In the genomic region with DNA sequence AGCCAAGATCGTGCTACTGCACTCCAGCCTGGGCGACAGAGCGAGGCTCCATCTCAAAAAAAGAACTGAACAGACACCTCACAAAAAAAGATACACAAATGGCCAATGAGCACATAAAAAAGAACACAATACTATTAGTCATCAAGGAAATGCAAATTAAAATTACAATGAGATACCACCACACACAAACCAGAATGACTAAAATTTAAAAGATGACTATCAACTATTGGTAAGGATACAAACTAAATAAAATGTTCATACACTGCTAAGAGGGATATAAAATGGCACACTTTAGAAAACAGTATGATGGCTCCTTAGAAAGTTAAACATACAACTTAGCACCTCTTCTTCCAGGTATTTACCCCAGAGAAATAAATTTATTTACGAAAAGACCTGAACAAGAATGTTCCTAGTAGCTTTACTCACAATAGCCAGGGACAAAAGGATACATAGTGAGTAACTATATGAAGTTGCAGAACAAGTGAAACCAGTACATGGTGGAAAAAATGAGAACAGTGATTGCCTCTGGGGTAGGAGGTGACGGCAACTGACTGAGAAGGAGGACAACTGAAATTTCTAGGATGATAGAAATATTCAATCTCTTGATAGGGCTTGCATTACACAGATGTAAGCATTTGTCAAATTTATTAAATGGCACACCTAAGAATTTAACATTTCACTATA, we compare ENCODE assay signal across 24 cellular contexts. TPM values are rescaled to one million over a fixed set of nuclear protein-coding genes. Genes with fewer than 3 reads are reported as not detected.
DNase-seq lines count a peak whose midpoint lies in the region; ATAC-seq, FAIRE-seq and TF ChIP-seq lines count a peak whose summit lies in the region.
"Had no signal": no experiment of that assay in that cellular context is flagged by ENCODE, and none has a peak within 500 bp of the region (broad histone marks: within the 10 kb centered on the region; RNA-seq: fewer than 3 reads in every experiment).

No MANE protein-coding gene starts in this region.

- no peak overlapping the region for H3K4me3 Mint-ChIP-seq in activated naive CD4-positive, alpha-beta T cell treated with anti-CD3 and anti-CD28 coated beads, Interleukin-2, amount 50 U/mL, for 24 hours
- no peak overlapping the region for H3K4me3 Mint-ChIP-seq in activated CD4-positive, alpha-beta memory T cell treated with anti-CD3 and anti-CD28 coated beads for 36 hours
- H3K4me3 Mint-ChIP-seq in type B pancreatic cell = no peak overlapping the region

- no peak overlapping the region for H3K27ac ChIP-seq in endothelial cell of umbilical vein (ENCODE audit: insufficient read depth, low read depth, low read length)
- no peak overlapping the region for H3K27ac ChIP-seq in gastrocnemius medialis
- H3K27ac ChIP-seq in HepG2 (ENCODE audit: extremely low read length, insufficient read depth, low read length) = no peak overlapping the region
- H3K27ac ChIP-seq: left lung, RWPE1, uterus had no signal

- TF ChIP-seq CTCF in endothelial cell of umbilical vein (IDR thresholded peaks at IDR 0.05; ENCODE audit: extremely low read depth in 1 of 2, insufficient read depth in 1 of 2, low read depth in 1 of 2, low read length in 2 of 2) = no peak
- TF ChIP-seq CTCF in type B pancreatic cell (conservative IDR thresholded peaks at IDR 0.05) = no peak
- TF ChIP-seq CTCF in gastrocnemius medialis (IDR thresholded peaks at IDR 0.05 in 4 of 5, conservative IDR thresholded peaks at IDR 0.05 in 1 of 5) = no peak
- no peak for TF ChIP-seq CTCF in HepG2 (CRISPR knock-in tag; IDR thresholded peaks at IDR 0.05)

- WGBS in HepG2 (ENCODE audit: low lambda C conversion rate) = 79% methylated on average over 5 of the region's 5 CpGs

- ATAC-seq in GM19463 (IDR thresholded peaks at IDR 0.05; ENCODE audit: unreplicated experiment) (no peak), gastrocnemius medialis (no peak), HepG2 (no peak)
- ATAC-seq: left lung had no signal

- CTCF ChIA-PET in activated CD4-positive, alpha-beta memory T cell treated with anti-CD3 and anti-CD28 coated beads for 36 hours (lab: Charles Lee) = no interaction called here
- CTCF ChIA-PET in endothelial cell of umbilical vein (lab: Charles Lee) (interaction anchor here (1.0 kb wide), 1 partner anchor 9 kb away, joined by 3 read pairs; no protein-coding TSS in a partner anchor), HepG2 (lab: Yijun Ruan, JAX; ENCODE audit: low intra/inter-chr PET ratio, low total read pairs) (no interaction called here)

- H4K20me1 ChIP-seq in endothelial cell of umbilical vein (replicated peaks; ENCODE audit: control insufficient read depth, extremely low read depth, insufficient read depth, low read length) = peaks cover 2% of the 10 kb centered on the region
- H4K20me1 ChIP-seq in HepG2 (ENCODE audit: insufficient read depth, low read length) = no peaks in the 10 kb centered on the region; the same call in 1 of the 2 replicates

- no peaks in the 10 kb centered on the region for H3K27me3 ChIP-seq in endothelial cell of umbilical vein (ENCODE audit: control insufficient read depth in 2 of 2, insufficient read depth in 2 of 2, low read length in 2 of 2)
- H3K27me3 ChIP-seq in gastrocnemius medialis = no peaks in the 10 kb centered on the region
- H3K27me3 ChIP-seq in HepG2 (ENCODE audit: control insufficient read depth in 1 of 2, insufficient read depth in 2 of 2, low read length in 2 of 2) = no peaks in the 10 kb centered on the region
- H3K27me3 ChIP-seq: esophagus squamous epithelium, left lung, uterus had no signal

- H3K9me3 Mint-ChIP-seq in activated naive CD4-positive, alpha-beta T cell treated with anti-CD3 and anti-CD28 coated beads, Interleukin-2, amount 50 U/mL, for 24 hours = no peaks in the 10 kb centered on the region
- no peaks in the 10 kb centered on the region for H3K9me3 Mint-ChIP-seq in activated CD4-positive, alpha-beta memory T cell treated with anti-CD3 and anti-CD28 coated beads for 36 hours
- no peaks in the 10 kb centered on the region for H3K9me3 Mint-ChIP-seq in type B pancreatic cell

- intact Hi-C loops in activated CD4-positive, alpha-beta memory T cell treated with anti-CD3 and anti-CD28 coated beads for 36 hours (cut with micrococcal nuclease) = loop anchor here (1.0 to 5.0 kb wide), 3 partner anchors 20 to 49 kb away; no protein-coding TSS in a partner anchor
- intact Hi-C loops in endothelial cell of umbilical vein (cut with micrococcal nuclease) (no loop called here), gastrocnemius medialis (cut with DNase I; ENCODE audit: low total_unique reads) (no loop called here), HepG2 (cut with micrococcal nuclease; ENCODE audit: unreplicated experiment) (no loop called here)

- DNase-seq in activated naive CD4-positive, alpha-beta T cell treated with Interleukin-2 at 50 U/mL for 16 hours = no peak
- DNase-seq in activated CD4-positive, alpha-beta memory T cell treated with anti-CD3 and anti-CD28 coated beads for 36 hours = no peak
- DNase-seq in endothelial cell of umbilical vein (ENCODE audit: low read depth, low spot score) (no peak), type B pancreatic cell (ENCODE audit: extremely low spot score, unreplicated experiment) (no peak), gastrocnemius medialis (no peak), HepG2 (ENCODE audit: low spot score) (no peak)
- DNase-seq: activated CD4-positive, alpha-beta T cell treated with anti-CD3 and anti-CD28 coated beads, Interleukin-2, amount 50 U/mL, for 4 hours; C1 segment of cervical spinal cord; effector CD8-positive, alpha-beta T cell; esophagus squamous epithelium; HCEC 1CT; hypothalamus; left lung; mesendoderm; NCI-H1092; NCI-H187; NCI-H526 treated with DMSO at 0.1 percent for 48 hours; nucleus accumbens; uterus had no signal

- peak overlapping the region; percentile 47 for H3K27ac Mint-ChIP-seq in activated naive CD4-positive, alpha-beta T cell treated with anti-CD3 and anti-CD28 coated beads, Interleukin-2, amount 50 U/mL, for 24 hours
- H3K27ac Mint-ChIP-seq in activated CD4-positive, alpha-beta memory T cell treated with anti-CD3 and anti-CD28 coated beads for 36 hours = peak overlapping the region; percentile 72
- H3K27ac Mint-ChIP-seq in type B pancreatic cell = peak overlapping the region; percentile 79

- POLR2A ChIA-PET in activated CD4-positive, alpha-beta memory T cell treated with anti-CD3 and anti-CD28 coated beads for 36 hours (lab: Charles Lee) = no interaction called here
- POLR2A ChIA-PET in endothelial cell of umbilical vein (lab: Charles Lee) (interaction anchor here (0.7 kb wide), 1 partner anchor 322 kb away, joined by 3 read pairs; no protein-coding TSS in a partner anchor), HepG2 (lab: Yijun Ruan, JAX) (no interaction called here)

- no peak overlapping the region for H2AFZ ChIP-seq in endothelial cell of umbilical vein (ENCODE audit: low read depth, low read length)
- no peak overlapping the region for H2AFZ ChIP-seq in HepG2 (ENCODE audit: low read length)

- H3K36me3 ChIP-seq in endothelial cell of umbilical vein (ENCODE audit: control insufficient read depth in 2 of 2, extremely low read depth in 1 of 2, insufficient read depth in 2 of 2, low read length in 2 of 2) (peaks cover 3 to 23% of the 10 kb centered on the region in 2 experiments), gastrocnemius medialis (peaks cover 0 to 23% of the 10 kb centered on the region in 2 donors), HepG2 (replicated peaks in 1 of 2; ENCODE audit: control insufficient read depth in 1 of 2, insufficient read depth in 2 of 2, low read length in 2 of 2) (peaks cover 23 to 82% of the 10 kb centered on the region in 2 experiments)
- H3K36me3 ChIP-seq: uterus had no signal

- peaks cover 39% of the 10 kb centered on the region for H3K36me3 Mint-ChIP-seq in activated naive CD4-positive, alpha-beta T cell treated with anti-CD3 and anti-CD28 coated beads, Interleukin-2, amount 50 U/mL, for 24 hours
- H3K36me3 Mint-ChIP-seq in activated CD4-positive, alpha-beta memory T cell treated with anti-CD3 and anti-CD28 coated beads for 36 hours = peaks cover 49% of the 10 kb centered on the region
- H3K36me3 Mint-ChIP-seq in type B pancreatic cell = peaks cover 39% of the 10 kb centered on the region

- H3K9ac ChIP-seq in endothelial cell of umbilical vein (replicated peaks; ENCODE audit: extremely low read depth, insufficient read depth, low read length) (no peak overlapping the region), HepG2 (ENCODE audit: insufficient read depth, low read depth, low read length) (no peak overlapping the region)

- in situ Hi-C loops in gastrocnemius medialis (cut with MboI; ENCODE audit: low sequenced_read_pairs in 4 of 4) (loop anchor here in 1 of 4 donors (25.0 kb wide), 1 partner anchor 134 kb away; no protein-coding TSS in a partner anchor), HepG2 (cut with HindIII; ENCODE audit: extremely low pct_ligation_motif_present, low pct_unique_long_range_greater_than_20kb) (no loop called here)

- dilution Hi-C loops in endothelial cell of umbilical vein (cut with MboI; ENCODE audit: extremely low pct_ligation_motif_present, low sequenced_read_pairs) = no loop called here

- no peak for TF ChIP-seq RAD21 in HepG2 (CRISPR knock-in tag; IDR thresholded peaks at IDR 0.05)

- no peak for FAIRE-seq in endothelial cell of umbilical vein (lab: Jason Lieb, UNC)
- no peak for FAIRE-seq in HepG2 (lab: Jason Lieb, UNC)
- FAIRE-seq: D721Med, GM12892 had no signal

- H3K9me3 ChIP-seq in endothelial cell of umbilical vein (replicated peaks; ENCODE audit: control insufficient read depth, insufficient read depth, low read length) = no peaks in the 10 kb centered on the region
- no peaks in the 10 kb centered on the region for H3K9me3 ChIP-seq in gastrocnemius medialis
- H3K9me3 ChIP-seq in HepG2 (ENCODE audit: low read length) = no peaks in the 10 kb centered on the region
- H3K9me3 ChIP-seq: esophagus squamous epithelium, left lung, uterus had no signal

- peaks cover 7% of the 10 kb centered on the region for H3K4me1 ChIP-seq in endothelial cell of umbilical vein (ENCODE audit: control insufficient read depth, extremely low read depth, insufficient read depth, low read length)
- peaks cover 0 to 3% of the 10 kb centered on the region in 2 donors for H3K4me1 ChIP-seq in gastrocnemius medialis
- H3K4me1 ChIP-seq in HepG2 (ENCODE audit: insufficient read depth, low read length) = no peaks in the 10 kb centered on the region
- H3K4me1 ChIP-seq: left lung, uterus had no signal

- no peaks in the 10 kb centered on the region for H3K9me1 ChIP-seq in endothelial cell of umbilical vein (replicated peaks; ENCODE audit: control insufficient read depth, extremely low read depth, insufficient read depth, low read length)

- H3K27me3 Mint-ChIP-seq in activated naive CD4-positive, alpha-beta T cell treated with anti-CD3 and anti-CD28 coated beads, Interleukin-2, amount 50 U/mL, for 24 hours = no peaks in the 10 kb centered on the region
- H3K27me3 Mint-ChIP-seq in activated CD4-positive, alpha-beta memory T cell treated with anti-CD3 and anti-CD28 coated beads for 36 hours = no peaks in the 10 kb centered on the region
- H3K27me3 Mint-ChIP-seq in type B pancreatic cell = no peaks in the 10 kb centered on the region

- BruUV-seq in endothelial cell of umbilical vein (replicated peaks; lab: Mats Ljungman, UMichigan) (no TSS peak), HepG2 (replicated peaks; lab: Mats Ljungman, UMichigan) (no TSS peak)

- TF ChIP-seq EP300 in HepG2 (IDR thresholded peaks at IDR 0.05; ENCODE audit: low read depth in 2 of 2, low read length in 2 of 2) = no peak
- TF ChIP-seq EP300 in HepG2 (CRISPR knock-in tag; IDR thresholded peaks at IDR 0.05; ENCODE audit: borderline replicate concordance) = no peak

- H3K4me2 ChIP-seq in endothelial cell of umbilical vein (ENCODE audit: insufficient read depth, low read length) (no peak overlapping the region), HepG2 (ENCODE audit: low read depth, low read length) (no peak overlapping the region)

- H3K4me1 Mint-ChIP-seq in activated naive CD4-positive, alpha-beta T cell treated with anti-CD3 and anti-CD28 coated beads, Interleukin-2, amount 50 U/mL, for 24 hours = peaks cover 46% of the 10 kb centered on the region
- peaks cover 31% of the 10 kb centered on the region for H3K4me1 Mint-ChIP-seq in activated CD4-positive, alpha-beta memory T cell treated with anti-CD3 and anti-CD28 coated beads for 36 hours (ENCODE audit: low read depth)
- peaks cover 8% of the 10 kb centered on the region for H3K4me1 Mint-ChIP-seq in type B pancreatic cell (ENCODE audit: unreplicated experiment)

- TF ChIP-seq POLR2A in endothelial cell of umbilical vein (IDR thresholded peaks at IDR 0.05; ENCODE audit: low read depth, low read length) (no peak), gastrocnemius medialis (IDR thresholded peaks at IDR 0.05) (no peak), HepG2 (IDR thresholded peaks at IDR 0.05; ENCODE audit: insufficient read depth in 1 of 2, low read depth in 2 of 2, low read length in 2 of 2) (no peak)

- no peak overlapping the region for H3K4me3 ChIP-seq in endothelial cell of umbilical vein (replicated peaks in 1 of 3; ENCODE audit: insufficient read depth in 1 of 3, low read depth in 1 of 3, low read length in 3 of 3)
- H3K4me3 ChIP-seq in gastrocnemius medialis = no peak overlapping the region
- H3K4me3 ChIP-seq in HepG2 (replicated peaks in 1 of 3; ENCODE audit: insufficient read depth in 1 of 3, low read depth in 2 of 3, low read length in 3 of 3) = no peak overlapping the region
- H3K4me3 ChIP-seq: esophagus squamous epithelium, left lung, uterus had no signal

- H3K79me2 ChIP-seq in endothelial cell of umbilical vein (ENCODE audit: control insufficient read depth, insufficient read depth, low read length) (peaks cover 43% of the 10 kb centered on the region), HepG2 (ENCODE audit: insufficient read depth, low read length) (peaks cover 5% of the 10 kb centered on the region)

RNA-seq across cellular contexts. Expression of gene FAM8A1, which starts 53.2 kb away (rescaled TPM):
- total RNA-seq in activated CD4-positive, alpha-beta memory T cell treated with anti-CD3 and anti-CD28 coated beads for 36 hours = 1 to 10 TPM; 5.0 to 5.1 TPM
- total RNA-seq in endothelial cell of umbilical vein (11.3 and 11.5 TPM in 2 replicates), type B pancreatic cell (ENCODE audit: low replicate concordance) (18.4 and 21.2 TPM in 2 replicates), gastrocnemius medialis (10 to 100 TPM; 22.7 to 37.3 (median 27.5) TPM), HepG2 (2016; rRNA removed; fragmentation: Illumina TruSeq; extraction: Trizol) (30.5 and 30.6 TPM in 2 replicates)
- polyA plus RNA-seq in endothelial cell of umbilical vein (4.3 and 4.8 TPM in 2 replicates), HepG2 (2011; rRNA removed) (26.8 and 34.3 TPM in 2 replicates)
- 4.2 and 4.8 TPM in 2 replicates for polyA plus RNA-seq in endothelial cell of umbilical vein (2011; cell fraction: cytosol; rRNA removed)
- 5.7 and 7.6 TPM in 2 replicates for polyA plus RNA-seq in endothelial cell of umbilical vein (2011; cell fraction: nucleus; rRNA removed)
- polyA plus RNA-seq in endothelial cell of umbilical vein (2012) = 8.2 and 9.5 TPM in 2 replicates
- polyA minus RNA-seq in endothelial cell of umbilical vein = 5.5 and 5.7 TPM in 2 replicates
- 7.6 TPM for polyA minus RNA-seq in endothelial cell of umbilical vein (2011; cell fraction: cytosol; rRNA and poly(A)+ RNA removed)
- polyA minus RNA-seq in endothelial cell of umbilical vein (2011; cell fraction: nucleus; rRNA and poly(A)+ RNA removed) = 4.0 and 4.5 TPM in 2 replicates
- 3.0 and 3.3 TPM in 2 replicates for total RNA-seq in HepG2 (2016; cell fraction: cytosol; rRNA removed; fragmentation: Illumina TruSeq; extraction: Trizol; ENCODE audit: low read depth)
- total RNA-seq in HepG2 (2016; cell fraction: insoluble cytoplasmic fraction; rRNA removed; fragmentation: Illumina TruSeq; extraction: Trizol) = 29.7 and 31.0 TPM in 2 replicates
- total RNA-seq in HepG2 (2016; cell fraction: membrane; rRNA removed; fragmentation: Illumina TruSeq; extraction: Trizol) = 17.3 and 20.5 TPM in 2 replicates
- 40.8 and 45.3 TPM in 2 replicates for total RNA-seq in HepG2 (2016; cell fraction: nucleus; rRNA removed; fragmentation: Illumina TruSeq; extraction: Trizol)
- 10.2 and 16.1 TPM in 2 replicates for polyA plus RNA-seq in HepG2 (2011; cell fraction: cytosol; rRNA removed)
- 20.7 and 23.0 TPM in 2 replicates for polyA plus RNA-seq in HepG2 (2011; cell fraction: nucleus; rRNA removed)
- polyA plus RNA-seq in HepG2 (2012) = 26.2 and 26.3 TPM in 2 replicates
- 3.3 and 3.4 TPM in 2 replicates for polyA plus RNA-seq in HepG2 (2016; cell fraction: cytosol; fragmentation: Illumina TruSeq; extraction: Trizol; ENCODE audit: low read depth)
- polyA plus RNA-seq in HepG2 (2016; cell fraction: insoluble cytoplasmic fraction; fragmentation: Illumina TruSeq; extraction: Trizol; ENCODE audit: low read depth) = 34.2 and 34.3 TPM in 2 replicates
- 11.2 and 13.0 TPM in 2 replicates for polyA plus RNA-seq in HepG2 (2016; cell fraction: membrane; fragmentation: Illumina TruSeq; extraction: Trizol; ENCODE audit: low read depth)
- 62.0 and 64.0 TPM in 2 replicates for polyA plus RNA-seq in HepG2 (2016; cell fraction: nucleus; fragmentation: Illumina TruSeq; extraction: Trizol; ENCODE audit: insufficient read depth, low read depth)
- 3.3 and 10.1 TPM in 2 replicates for polyA minus RNA-seq in HepG2 (2011; rRNA and poly(A)+ RNA removed; ENCODE audit: low replicate concordance)
- 26.5 and 26.9 TPM in 2 replicates for polyA minus RNA-seq in HepG2 (2011; cell fraction: cytosol; rRNA and poly(A)+ RNA removed)
- 27.8 and 28.6 TPM in 2 replicates for polyA minus RNA-seq in HepG2 (2011; cell fraction: nucleus; rRNA and poly(A)+ RNA removed)

RNA-seq across cellular contexts. Expression of gene NUP153, which starts 53.4 kb away (rescaled TPM):
- 10 to 100 TPM; 72.4 to 78.2 TPM for total RNA-seq in activated CD4-positive, alpha-beta memory T cell treated with anti-CD3 and anti-CD28 coated beads for 36 hours
- 47.7 and 51.0 TPM in 2 replicates for total RNA-seq in endothelial cell of umbilical vein
- 22.0 and 22.6 TPM in 2 replicates for polyA plus RNA-seq in endothelial cell of umbilical vein
- 20.1 TPM in 2 replicates for polyA plus RNA-seq in endothelial cell of umbilical vein (2011; cell fraction: cytosol; rRNA removed)
- 43.2 and 52.6 TPM in 2 replicates for polyA plus RNA-seq in endothelial cell of umbilical vein (2011; cell fraction: nucleus; rRNA removed)
- 20.1 and 31.1 TPM in 2 replicates for polyA plus RNA-seq in endothelial cell of umbilical vein (2012)
- polyA minus RNA-seq in endothelial cell of umbilical vein = 36.6 and 39.7 TPM in 2 replicates
- polyA minus RNA-seq in endothelial cell of umbilical vein (2011; cell fraction: cytosol; rRNA and poly(A)+ RNA removed) = 33.9 TPM
- polyA minus RNA-seq in endothelial cell of umbilical vein (2011; cell fraction: nucleus; rRNA and poly(A)+ RNA removed) = 39.8 and 56.3 TPM in 2 replicates
- 47.5 and 51.8 TPM in 2 replicates for total RNA-seq in type B pancreatic cell (ENCODE audit: low replicate concordance)
- total RNA-seq in gastrocnemius medialis = 10 to 100 TPM; 29.7 to 44.2 (median 37.9) TPM
- 55.2 and 93.0 TPM in 2 replicates for total RNA-seq in HepG2 (2016; rRNA removed; fragmentation: Illumina TruSeq; extraction: Trizol)
- 10.5 and 11.6 TPM in 2 replicates for total RNA-seq in HepG2 (2016; cell fraction: cytosol; rRNA removed; fragmentation: Illumina TruSeq; extraction: Trizol; ENCODE audit: low read depth)
- 53.1 and 86.9 TPM in 2 replicates for total RNA-seq in HepG2 (2016; cell fraction: insoluble cytoplasmic fraction; rRNA removed; fragmentation: Illumina TruSeq; extraction: Trizol)
- total RNA-seq in HepG2 (2016; cell fraction: membrane; rRNA removed; fragmentation: Illumina TruSeq; extraction: Trizol) = 26.2 and 29.5 TPM in 2 replicates
- total RNA-seq in HepG2 (2016; cell fraction: nucleus; rRNA removed; fragmentation: Illumina TruSeq; extraction: Trizol) = 55.4 and 57.9 TPM in 2 replicates
- 24.5 and 29.8 TPM in 2 replicates for polyA plus RNA-seq in HepG2 (2011; rRNA removed)
- 15.6 and 20.2 TPM in 2 replicates for polyA plus RNA-seq in HepG2 (2011; cell fraction: cytosol; rRNA removed)
- polyA plus RNA-seq in HepG2 (2011; cell fraction: nucleus; rRNA removed) = 19.1 and 21.8 TPM in 2 replicates
- 28.8 and 33.6 TPM in 2 replicates for polyA plus RNA-seq in HepG2 (2012)
- polyA plus RNA-seq in HepG2 (2016; cell fraction: cytosol; fragmentation: Illumina TruSeq; extraction: Trizol; ENCODE audit: low read depth) = 1.2 and 1.7 TPM in 2 replicates
- 63.9 and 66.2 TPM in 2 replicates for polyA plus RNA-seq in HepG2 (2016; cell fraction: insoluble cytoplasmic fraction; fragmentation: Illumina TruSeq; extraction: Trizol; ENCODE audit: low read depth)
- 5.1 and 6.2 TPM in 2 replicates for polyA plus RNA-seq in HepG2 (2016; cell fraction: membrane; fragmentation: Illumina TruSeq; extraction: Trizol; ENCODE audit: low read depth)
- 50.4 and 54.2 TPM in 2 replicates for polyA plus RNA-seq in HepG2 (2016; cell fraction: nucleus; fragmentation: Illumina TruSeq; extraction: Trizol; ENCODE audit: insufficient read depth, low read depth)
- 43.1 and 56.1 TPM in 2 replicates for polyA minus RNA-seq in HepG2 (2011; rRNA and poly(A)+ RNA removed; ENCODE audit: low replicate concordance)
- polyA minus RNA-seq in HepG2 (2011; cell fraction: cytosol; rRNA and poly(A)+ RNA removed) = 32.8 and 33.8 TPM in 2 replicates
- polyA minus RNA-seq in HepG2 (2011; cell fraction: nucleus; rRNA and poly(A)+ RNA removed) = 47.4 and 49.2 TPM in 2 replicates
